17 cellular contexts compared by ENCODE assay signal in the genomic region with DNA sequence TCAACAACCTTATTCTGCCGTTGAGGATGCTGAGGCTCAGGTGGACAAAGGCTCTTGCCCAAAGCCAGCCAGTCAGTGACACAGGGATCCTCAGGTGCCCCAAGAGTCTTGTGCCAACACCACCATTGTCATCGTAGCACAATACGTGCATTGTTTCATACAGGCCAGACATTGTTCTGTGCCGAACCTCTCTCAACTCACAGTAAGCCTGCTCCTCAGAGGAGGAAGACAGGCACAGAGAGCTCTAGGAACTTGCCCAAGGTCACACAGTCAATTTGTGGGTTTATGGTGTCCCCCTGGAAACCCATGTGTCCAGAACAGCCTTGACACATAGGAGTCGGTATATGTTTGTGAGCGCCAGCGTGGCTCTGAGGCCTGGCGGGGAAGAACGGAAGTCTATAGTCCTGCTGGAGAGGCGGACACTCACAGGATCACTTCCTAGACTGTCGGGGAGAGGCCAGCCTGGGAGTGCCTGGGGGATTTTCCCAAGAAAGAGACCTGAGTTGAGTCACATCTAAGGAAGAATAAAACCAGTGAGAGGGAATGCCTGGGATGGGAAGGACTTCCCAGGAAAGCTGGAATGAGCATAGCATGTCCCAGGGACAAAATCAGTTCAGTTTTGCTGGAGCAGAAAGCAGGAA. TPM values are rescaled to one million over a fixed set of nuclear protein-coding genes. Genes with fewer than 3 reads are reported as not detected.
A peak's percentile ranks its signal among the peaks of the same experiment; 100 is the strongest.
DNase-seq lines count a peak whose midpoint lies in the region; ATAC-seq, FAIRE-seq and TF ChIP-seq lines count a peak whose summit lies in the region.
"Had no signal": no experiment of that assay in that cellular context is flagged by ENCODE, and none has a peak within 500 bp of the region (broad histone marks: within the 10 kb centered on the region; RNA-seq: fewer than 3 reads in every experiment).

No MANE protein-coding gene starts in this region.

- no TSS peak for BruUV-seq in endothelial cell of umbilical vein (replicated peaks; lab: Mats Ljungman, UMichigan)

- no peaks in the 10 kb centered on the region for H3K9me3 Mint-ChIP-seq in activated T-cell treated with anti-CD3 and anti-CD28 coated beads, Interleukin-2, amount 50 U/mL, for 4 hours
- no peaks in the 10 kb centered on the region for H3K9me3 Mint-ChIP-seq in type B pancreatic cell
- H3K9me3 Mint-ChIP-seq: activated T-helper 17 cell treated with anti-CD3 and anti-CD28 coated beads, Interleukin-2, amount 50 U/mL, for 72 hours had no signal

- DNase-seq in activated T-cell treated with anti-CD3 and anti-CD28 coated beads, Interleukin-2, amount 50 U/mL, for 4 hours = no peak
- no peak for DNase-seq in activated T-cell treated with anti-CD3 and anti-CD28 coated beads, Interleukin-2, amount 50 U/mL, for 48 hours
- DNase-seq in RCC 7860 (ENCODE audit: low spot score) (peak; percentile 95), endothelial cell of umbilical vein (ENCODE audit: low read depth, low spot score) (peak; percentile 20), smooth muscle cell (lab: John Stamatoyannopoulos, UW; ENCODE audit: unreplicated experiment) (no peak), type B pancreatic cell (ENCODE audit: extremely low spot score, unreplicated experiment) (no peak), SHP77 treated with DMSO at 0.1 percent for 48 hours (lab: John Stamatoyannopoulos, UW) (no peak), ACHN (no peak)
- DNase-seq: activated CD4-positive, alpha-beta T cell treated with anti-CD3 and anti-CD28 coated beads for 36 hours; kidney; NCI-H2171 treated with DMSO at 0.1 percent for 48 hours; SW 1271; thyroid gland had no signal

- no peaks in the 10 kb centered on the region for H3K36me3 ChIP-seq in endothelial cell of umbilical vein (ENCODE audit: control insufficient read depth in 2 of 2, extremely low read depth in 1 of 2, insufficient read depth in 2 of 2, low read length in 2 of 2)
- no peaks in the 10 kb centered on the region for H3K36me3 ChIP-seq in smooth muscle cell (ENCODE audit: low read depth)
- H3K36me3 ChIP-seq: prostate gland, thyroid gland had no signal

- no peaks in the 10 kb centered on the region for H3K36me3 Mint-ChIP-seq in activated T-cell treated with anti-CD3 and anti-CD28 coated beads, Interleukin-2, amount 50 U/mL, for 4 hours (ENCODE audit: insufficient read depth)
- no peaks in the 10 kb centered on the region for H3K36me3 Mint-ChIP-seq in type B pancreatic cell
- H3K36me3 Mint-ChIP-seq: brain had no signal

- POLR2A ChIA-PET in endothelial cell of umbilical vein (lab: Charles Lee) = no interaction called here

- no peak overlapping the region for H3K27ac Mint-ChIP-seq in type B pancreatic cell
- H3K27ac Mint-ChIP-seq: activated CD4-positive, alpha-beta T cell treated with anti-CD3 and anti-CD28 coated beads for 36 hours; activated T-helper 17 cell treated with anti-CD3 and anti-CD28 coated beads, Interleukin-2, amount 50 U/mL, for 72 hours had no signal

- peaks cover 20% of the 10 kb centered on the region for H3F3A ChIP-seq in smooth muscle cell (ENCODE audit: low read depth)

- H3K4me1 Mint-ChIP-seq in activated T-cell treated with anti-CD3 and anti-CD28 coated beads, Interleukin-2, amount 50 U/mL, for 4 hours (ENCODE audit: low read depth) = peaks cover 58% of the 10 kb centered on the region
- peaks cover 20% of the 10 kb centered on the region for H3K4me1 Mint-ChIP-seq in type B pancreatic cell (ENCODE audit: unreplicated experiment)

- dilution Hi-C loops in endothelial cell of umbilical vein (cut with MboI; ENCODE audit: extremely low pct_ligation_motif_present, low sequenced_read_pairs) = no loop called here

- H3K9ac ChIP-seq in endothelial cell of umbilical vein (replicated peaks; ENCODE audit: extremely low read depth, insufficient read depth, low read length) (no peak overlapping the region), smooth muscle cell (ENCODE audit: low read depth) (peak overlapping the region; percentile 25)

- TF ChIP-seq POLR2A in endothelial cell of umbilical vein (IDR thresholded peaks at IDR 0.05; ENCODE audit: low read depth, low read length) = no peak

- H3K4me3 ChIP-seq in endothelial cell of umbilical vein (replicated peaks in 1 of 3; ENCODE audit: insufficient read depth in 1 of 3, low read depth in 1 of 3, low read length in 3 of 3) (no peak overlapping the region), smooth muscle cell (no peak overlapping the region)
- H3K4me3 ChIP-seq: prostate gland, thyroid gland had no signal

- intact Hi-C loops in endothelial cell of umbilical vein (cut with micrococcal nuclease) = no loop called here

- H2AFZ ChIP-seq in endothelial cell of umbilical vein (ENCODE audit: low read depth, low read length) (no peak overlapping the region), smooth muscle cell (ENCODE audit: low read depth) (no peak overlapping the region)

- no peaks in the 10 kb centered on the region for H3K9me1 ChIP-seq in endothelial cell of umbilical vein (replicated peaks; ENCODE audit: control insufficient read depth, extremely low read depth, insufficient read depth, low read length)

- FAIRE-seq in RCC 7860 (lab: Jason Lieb, UNC) = peak; percentile 95
- no peak for FAIRE-seq in endothelial cell of umbilical vein (lab: Jason Lieb, UNC)
- FAIRE-seq: kidney had no signal

- CTCF ChIA-PET in endothelial cell of umbilical vein (lab: Charles Lee) = interaction anchor here (0.8 kb wide), 1 partner anchor 31 kb away, joined by 3 read pairs; no protein-coding TSS in a partner anchor

- no peaks in the 10 kb centered on the region for H3K27me3 Mint-ChIP-seq in activated T-cell treated with anti-CD3 and anti-CD28 coated beads, Interleukin-2, amount 50 U/mL, for 4 hours (ENCODE audit: low read depth)
- peaks cover 9% of the 10 kb centered on the region for H3K27me3 Mint-ChIP-seq in type B pancreatic cell
- H3K27me3 Mint-ChIP-seq: activated CD4-positive, alpha-beta T cell treated with anti-CD3 and anti-CD28 coated beads for 36 hours; activated T-helper 17 cell treated with anti-CD3 and anti-CD28 coated beads, Interleukin-2, amount 50 U/mL, for 72 hours had no signal

- H3K9me3 ChIP-seq in endothelial cell of umbilical vein (replicated peaks; ENCODE audit: control insufficient read depth, insufficient read depth, low read length) (no peaks in the 10 kb centered on the region), smooth muscle cell (replicated peaks; ENCODE audit: low read depth) (no peaks in the 10 kb centered on the region)
- H3K9me3 ChIP-seq: prostate gland, thyroid gland had no signal

- H3K4me2 ChIP-seq in endothelial cell of umbilical vein (ENCODE audit: insufficient read depth, low read length) (no peak overlapping the region), smooth muscle cell (no peak overlapping the region)

- H3K27me3 ChIP-seq in endothelial cell of umbilical vein (ENCODE audit: control insufficient read depth in 2 of 2, insufficient read depth in 2 of 2, low read length in 2 of 2) = peaks cover 11 to 24% of the 10 kb centered on the region in 2 experiments
- no peaks in the 10 kb centered on the region for H3K27me3 ChIP-seq in smooth muscle cell (ENCODE audit: low read depth)
- H3K27me3 ChIP-seq: thyroid gland had no signal

- no peak for TF ChIP-seq CTCF in endothelial cell of umbilical vein (IDR thresholded peaks at IDR 0.05; ENCODE audit: extremely low read depth in 1 of 2, insufficient read depth in 1 of 2, low read depth in 1 of 2, low read length in 2 of 2)
- TF ChIP-seq CTCF in smooth muscle cell (IDR thresholded peaks at IDR 0.05; ENCODE audit: borderline replicate concordance, insufficient read depth, poor library complexity, severe bottlenecking) = no peak
- no peak for TF ChIP-seq CTCF in type B pancreatic cell (conservative IDR thresholded peaks at IDR 0.05)

- H3K79me2 ChIP-seq in endothelial cell of umbilical vein (ENCODE audit: control insufficient read depth, insufficient read depth, low read length) (no peaks in the 10 kb centered on the region), smooth muscle cell (ENCODE audit: low read depth) (no peaks in the 10 kb centered on the region)

- H3K4me3 Mint-ChIP-seq in activated T-cell treated with anti-CD3 and anti-CD28 coated beads, Interleukin-2, amount 50 U/mL, for 4 hours = peak overlapping the region; percentile 9
- H3K4me3 Mint-ChIP-seq in type B pancreatic cell = no peak overlapping the region
- H3K4me3 Mint-ChIP-seq: activated CD4-positive, alpha-beta T cell treated with anti-CD3 and anti-CD28 coated beads for 36 hours; activated T-helper 17 cell treated with anti-CD3 and anti-CD28 coated beads, Interleukin-2, amount 50 U/mL, for 72 hours; brain had no signal

- H4K20me1 ChIP-seq in endothelial cell of umbilical vein (replicated peaks; ENCODE audit: control insufficient read depth, extremely low read depth, insufficient read depth, low read length) (no peaks in the 10 kb centered on the region), smooth muscle cell (ENCODE audit: low read depth) (no peaks in the 10 kb centered on the region)

- H3K27ac ChIP-seq in endothelial cell of umbilical vein (ENCODE audit: insufficient read depth, low read depth, low read length) (no peak overlapping the region), smooth muscle cell (ENCODE audit: low read depth) (peak overlapping the region; percentile 83)
- H3K27ac ChIP-seq: HL-60, prostate gland, thyroid gland had no signal

- 68% methylated on average over 11 of the region's 11 CpGs for WGBS in smooth muscle cell (ENCODE audit: low lambda C conversion rate)

- in situ Hi-C loops in ACHN (cut with HindIII; ENCODE audit: low pct_ligation_motif_present, low pct_unique_long_range_greater_than_20kb, low sequenced_read_pairs) = no loop called here

- no peak for ATAC-seq in activated T-cell treated with anti-CD3 and anti-CD28 coated beads, Interleukin-2, amount 50 U/mL, for 4 hours
- ATAC-seq: activated CD4-positive, alpha-beta T cell treated with anti-CD3 and anti-CD28 coated beads for 36 hours; activated T-helper 17 cell treated with anti-CD3 and anti-CD28 coated beads, Interleukin-2, amount 50 U/mL, for 72 hours had no signal

- H3K4me1 ChIP-seq in endothelial cell of umbilical vein (ENCODE audit: control insufficient read depth, extremely low read depth, insufficient read depth, low read length) (no peaks in the 10 kb centered on the region), smooth muscle cell (ENCODE audit: low read depth) (peaks cover 5% of the 10 kb centered on the region)
- H3K4me1 ChIP-seq: prostate gland, thyroid gland had no signal

RNA-seq across cellular contexts. Expression of a gene that starts 20.2 kb away (rescaled TPM):
- 100 to 1,000 TPM; 226 to 440 (median 307) TPM for total RNA-seq in activated T-cell treated with anti-CD3 and anti-CD28 coated beads, Interleukin-2, amount 50 U/mL, for 4 hours
- total RNA-seq in endothelial cell of umbilical vein = 0.27 and 0.35 TPM in 2 replicates
- 0.12 and 0.35 TPM in 2 replicates for polyA plus RNA-seq in endothelial cell of umbilical vein
- polyA plus RNA-seq in endothelial cell of umbilical vein (2011; cell fraction: cytosol; rRNA removed) = 0.06 and 0.16 TPM in 2 replicates
- polyA plus RNA-seq in endothelial cell of umbilical vein (2011; cell fraction: nucleus; rRNA removed) = 0.66 and 1.1 TPM in 2 replicates
- polyA plus RNA-seq in endothelial cell of umbilical vein (2012) = 0.56 and 0.87 TPM in 2 replicates
- 0.19 TPM in 1 of 2 replicates, not detected in the other for polyA minus RNA-seq in endothelial cell of umbilical vein
- polyA minus RNA-seq in endothelial cell of umbilical vein (2011; cell fraction: cytosol; rRNA and poly(A)+ RNA removed) = 1.1 TPM
- polyA minus RNA-seq in endothelial cell of umbilical vein (2011; cell fraction: nucleus; rRNA and poly(A)+ RNA removed) = 0.24 and 1.2 TPM in 2 replicates
- 29.9 and 40.6 TPM in 2 replicates for total RNA-seq in smooth muscle cell
- polyA plus RNA-seq in smooth muscle cell = 28.9 and 31.2 TPM in 2 replicates
- 3.8 and 9.8 TPM in 2 replicates for total RNA-seq in type B pancreatic cell (ENCODE audit: low replicate concordance)

RNA-seq across cellular contexts. Expression of a gene that starts 40.3 kb away (rescaled TPM):
- 10 to 100 TPM; 18.4 to 30.7 (median 22.2) TPM for total RNA-seq in activated T-cell treated with anti-CD3 and anti-CD28 coated beads, Interleukin-2, amount 50 U/mL, for 4 hours
- total RNA-seq in endothelial cell of umbilical vein (not detected in 2 replicates), smooth muscle cell (0.27 and 1.5 TPM in 2 replicates), type B pancreatic cell (ENCODE audit: low replicate concordance) (not detected in 2 replicates)
- polyA plus RNA-seq in endothelial cell of umbilical vein (not detected in 2 replicates), smooth muscle cell (0.14 and 1.0 TPM in 2 replicates)
- not detected in 2 replicates for polyA plus RNA-seq in endothelial cell of umbilical vein (2011; cell fraction: cytosol; rRNA removed)
- polyA plus RNA-seq in endothelial cell of umbilical vein (2011; cell fraction: nucleus; rRNA removed) = 0.07 TPM in 1 of 2 replicates, not detected in the other
- not detected in 2 replicates for polyA plus RNA-seq in endothelial cell of umbilical vein (2012)
- not detected in 2 replicates for polyA minus RNA-seq in endothelial cell of umbilical vein
- not detected for polyA minus RNA-seq in endothelial cell of umbilical vein (2011; cell fraction: cytosol; rRNA and poly(A)+ RNA removed)
- polyA minus RNA-seq in endothelial cell of umbilical vein (2011; cell fraction: nucleus; rRNA and poly(A)+ RNA removed) = not detected in 2 replicates

Comparison
In these comparisons a context has a peak if more than half of its experiments do, and no peak if none do; other contexts are left out.
1. DNase-seq: peak in RCC 7860 (single experiment) and endothelial cell of umbilical vein (single experiment); none in activated T-cell treated with anti-CD3 and anti-CD28 coated beads, Interleukin-2, amount 50 U/mL, for 4 hours (single experiment), activated T-cell treated with anti-CD3 and anti-CD28 coated beads, Interleukin-2, amount 50 U/mL, for 48 hours (0 of 2), smooth muscle cell (single experiment), type B pancreatic cell (single experiment), SHP77 treated with DMSO at 0.1 percent for 48 hours (single experiment) and ACHN (single experiment).